ENCODE assay signal across 2 cellular contexts in the genomic region with DNA sequence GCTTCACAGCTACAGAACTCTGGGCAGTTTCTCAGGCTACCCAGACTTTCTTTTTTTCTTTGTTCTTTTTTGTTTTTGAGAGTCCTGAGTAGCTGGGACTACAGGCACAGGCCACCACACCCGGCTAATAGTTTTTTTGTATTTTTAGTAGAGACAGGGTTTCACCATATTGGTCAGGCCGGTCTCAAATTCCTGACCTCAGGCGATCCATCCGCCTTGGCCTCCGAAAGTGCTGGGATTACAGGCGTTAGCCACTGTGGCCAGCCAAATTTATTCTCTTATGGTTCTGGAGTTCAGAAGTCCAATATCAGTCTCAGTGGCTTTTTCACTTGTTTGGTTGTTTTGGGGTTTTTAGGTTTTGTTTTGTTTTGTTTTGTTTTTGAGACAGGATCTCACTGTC.
TF ChIP-seq lines count a peak whose summit lies in the region.

No MANE protein-coding gene starts in this region.

TF ChIP-seq in H1, 55 proteins besides CTCF, POLR2A, EP300 and RAD21:
- TF ChIP-seq MAFK (IDR thresholded peaks at IDR 0.05; ENCODE audit: low read depth, low read length): no peak
- TF ChIP-seq ASH2L (IDR thresholded peaks at IDR 0.05; ENCODE audit: low read length): no peak
- no peak for TF ChIP-seq SP2 (IDR thresholded peaks at IDR 0.05; ENCODE audit: low read length)
- TF ChIP-seq NRF1 (IDR thresholded peaks at IDR 0.05; ENCODE audit: low read depth, low read length): no peak
- no peak for TF ChIP-seq TAF7 (optimal IDR thresholded peaks at IDR 0.05; ENCODE audit: borderline replicate concordance, low read depth, low read length)

TF ChIP-seq in GM12891, 5 proteins besides CTCF, POLR2A, EP300 and RAD21:
- no peak for TF ChIP-seq POU2F2 (IDR thresholded peaks at IDR 0.05; ENCODE audit: low read depth, low read length)
- no peak for TF ChIP-seq POLR2AphosphoS5 (IDR thresholded peaks at IDR 0.05; ENCODE audit: low read depth, low read length)
- no peak for TF ChIP-seq SPI1 (IDR thresholded peaks at IDR 0.05; ENCODE audit: low read depth, low read length)
- TF ChIP-seq TAF1 (IDR thresholded peaks at IDR 0.05; ENCODE audit: low read depth, low read length): no peak
- no peak for TF ChIP-seq PAX5 (IDR thresholded peaks at IDR 0.05; ENCODE audit: insufficient read depth, low read length, severe bottlenecking)
